In genomic region chr17:4899341-4900230, GRCh38 we compare ENCODE assay signal across 8 cellular contexts. TPM values are rescaled to one million over a fixed set of nuclear protein-coding genes. Genes with fewer than 3 reads are reported as not detected.
A peak's percentile ranks its signal among the peaks of the same experiment; 100 is the strongest.
DNase-seq lines count a peak whose midpoint lies in the region; ATAC-seq and TF ChIP-seq lines count a peak whose summit lies in the region.

TSS of gene C17orf107 (plus strand) at chr17:4899536. CDS start at chr17:4899763, 227 bp downstream.

- H3K27me3 ChIP-seq in BJ (ENCODE audit: control insufficient read depth, insufficient read depth, low read length): no peaks in the 10 kb centered on the region

- CTCF ChIA-PET in BJ (lab: Yijun Ruan, JAX): interaction anchor here (0.7 to 3.6 kb wide), 14 partner anchors 9 to 333 kb away, joined by 3 to 21 read pairs (median 4); partner anchors contain the start of genes GLTPD2 and VMO1

- H3K36me3 ChIP-seq in BJ (ENCODE audit: control insufficient read depth, insufficient read depth, low read length): peaks cover 15% of the 10 kb centered on the region

- POLR2A ChIA-PET in BJ (lab: Charles Lee): no interaction called here

- DNase-seq in BJ (ENCODE audit: low read depth) (no peak), cerebellar cortex (ENCODE audit: low spot score) (peak; percentile 58), kidney tubule cell (ENCODE audit: low spot score) (peak; percentile 57), NCI-H345 (lab: John Stamatoyannopoulos, UW) (no peak), midbrain (lab: John Stamatoyannopoulos, UW) (no peak)
- peak; percentile 91 for DNase-seq in activated CD4-positive, alpha-beta T cell treated with anti-CD3 and anti-CD28 coated beads for 1 hour
- peak; percentile 96 to 97 for DNase-seq in stimulated activated CD4-positive, alpha-beta T cell treated with anti-CD3 and anti-CD28 coated beads, Interleukin-1b, Interleukin-23, amount 100 ng/mL, for 4 hours (ENCODE audit: low read depth in 2 of 2)

- ATAC-seq in HG02798 (IDR thresholded peaks at IDR 0.05; ENCODE audit: poor library complexity, unreplicated experiment): peak; percentile 73

- no peak for TF ChIP-seq CTCF in BJ (IDR thresholded peaks at IDR 0.05; ENCODE audit: insufficient read depth, low read depth, low read length)

- H3K4me3 ChIP-seq in BJ (ENCODE audit: low read depth, low read length): peak within 1 kb of the TSS; percentile 59

RNA-seq across cellular contexts. Expression of gene C17orf107, which starts in this region (rescaled TPM):
- 3.3 and 4.5 TPM in 2 replicates for polyA plus RNA-seq in BJ (2011; rRNA removed)
- polyA minus RNA-seq in BJ (2011; rRNA and poly(A)+ RNA removed): 2.3 and 3.1 TPM in 2 replicates

Comparison
In these comparisons a context has a peak if more than half of its experiments do, and no peak if none do; other contexts are left out.
1. DNase-seq: peak in activated CD4-positive, alpha-beta T cell treated with anti-CD3 and anti-CD28 coated beads for 1 hour (single experiment), cerebellar cortex (single experiment), kidney tubule cell (single experiment) and stimulated activated CD4-positive, alpha-beta T cell treated with anti-CD3 and anti-CD28 coated beads, Interleukin-1b, Interleukin-23, amount 100 ng/mL, for 4 hours (2 of 2); none in BJ (single experiment), NCI-H345 (single experiment) and midbrain (single experiment).